1 cellular context compared by ENCODE assay signal in genomic region chr2:28608061-28608828, GRCh38.
TF ChIP-seq lines count a peak whose summit lies in the region.

No MANE protein-coding gene starts in this region.

TF ChIP-seq in IMR-90, 13 proteins besides CTCF, POLR2A, EP300 and RAD21 (continued from another document):
- no peak for TF ChIP-seq ELK1 (IDR thresholded peaks at IDR 0.05; ENCODE audit: borderline replicate concordance, low read depth, low read length)
- TF ChIP-seq MAFK (IDR thresholded peaks at IDR 0.05; ENCODE audit: low read depth, low read length): no peak
- TF ChIP-seq RFX5 (IDR thresholded peaks at IDR 0.05; ENCODE audit: low read depth, low read length): no peak
- TF ChIP-seq MAZ (IDR thresholded peaks at IDR 0.05; ENCODE audit: borderline replicate concordance, low read depth, low read length): no peak
- TF ChIP-seq BHLHE40 (IDR thresholded peaks at IDR 0.05; ENCODE audit: low read depth, low read length): no peak
